Comparison of ENCODE assay signal across 23 cellular contexts in genomic region chr2:85481818-85482777, GRCh38.
"Had no signal": no experiment of that assay in that cellular context is flagged by ENCODE, and none has a peak within 500 bp of the region (broad histone marks: within the 10 kb centered on the region; RNA-seq: fewer than 3 reads in every experiment).

No MANE protein-coding gene starts in this region.

- DNase-seq: activated CD4-positive, alpha-beta memory T cell treated with anti-CD3 and anti-CD28 coated beads for 36 hours; activated CD4-positive, alpha-beta T cell treated with anti-CD3 and anti-CD28 coated beads, Interleukin-2, amount 10 ng/mL, durations not matched to agents 7 days and 5 days; activated CD4-positive, CD25-positive, alpha-beta regulatory T cell; activated CD8-positive, alpha-beta memory T cell treated with anti-CD3 and anti-CD28 coated beads for 24 hours; activated effector memory CD4-positive, alpha-beta T cell treated with anti-CD3 and anti-CD28 coated beads, Interleukin-2, amount 50 U/mL, for 16 hours; activated naive CD4-positive, alpha-beta T cell treated with Interleukin-2 at 50 U/mL for 16 hours; activated naive CD8-positive, alpha-beta T cell treated with anti-CD3 and anti-CD28 coated beads, Interleukin-2, amount 50 U/mL, for 24 hours; activated T-cell treated with anti-CD3 and anti-CD28 coated beads, Interleukin-2, amount 50 U/mL, for 4 hours; amygdala; brain microvascular endothelial cell; cerebellar nuclear complex; MG63; NCI-H1105 treated with DMSO at 0.1 percent for 48 hours; NCI-H1436 treated with DMSO at 0.1 percent for 48 hours; NCI-H187; NCI-H2081 treated with DMSO at 0.1 percent for 48 hours; NCI-H446; NCI-H524; SIG-M5; T-helper 2 cell; T1000 had no signal

- H3K9me3 ChIP-seq: MG63 had no signal

- H3K9ac ChIP-seq: KMS-11 had no signal

- H3K27me3 ChIP-seq: brain microvascular endothelial cell, cardiac muscle cell, MG63 had no signal

- H3K27ac ChIP-seq: brain microvascular endothelial cell, cardiac muscle cell, KMS-11 had no signal

- H3K36me3 ChIP-seq: brain microvascular endothelial cell, cardiac muscle cell, MG63 had no signal

- H3K4me3 ChIP-seq: cardiac muscle cell, MG63 had no signal
